8 cellular contexts compared by ENCODE assay signal in genomic region chr15:76056931-76057330, GRCh38. TPM values are rescaled to one million over a fixed set of nuclear protein-coding genes. Genes with fewer than 3 reads are reported as not detected.
DNase-seq lines count a peak whose midpoint lies in the region; ATAC-seq and TF ChIP-seq lines count a peak whose summit lies in the region.

No MANE protein-coding gene starts in this region.

- no peaks in the 10 kb centered on the region for H3K36me3 Mint-ChIP-seq in progenitor cell of endocrine pancreas (ENCODE audit: insufficient read depth)

- no peak overlapping the region for H3K4me3 Mint-ChIP-seq in progenitor cell of endocrine pancreas (ENCODE audit: low read depth)

- no peaks in the 10 kb centered on the region for H3K36me3 ChIP-seq in osteoblast (ENCODE audit: insufficient read depth, low read length)

- peak overlapping the region; percentile 80 for H2AFZ ChIP-seq in osteoblast (ENCODE audit: low read length)

- peak overlapping the region; percentile 85 for H3K4me2 ChIP-seq in osteoblast (ENCODE audit: insufficient read depth, low read length)

- no peaks in the 10 kb centered on the region for H4K20me1 ChIP-seq in osteoblast (ENCODE audit: insufficient read depth, low read length)

- H3K27me3 ChIP-seq in osteoblast (ENCODE audit: insufficient read depth, low read length) = peaks cover 38% of the 10 kb centered on the region

- H3K4me3 ChIP-seq in osteoblast (ENCODE audit: insufficient read depth, low read length) = peak overlapping the region; percentile 62

- peaks cover 9% of the 10 kb centered on the region for H3K4me1 Mint-ChIP-seq in progenitor cell of endocrine pancreas (ENCODE audit: low read depth)

- no peaks in the 10 kb centered on the region for H3K79me2 ChIP-seq in osteoblast (ENCODE audit: insufficient read depth, low read length)

- H3K9me3 Mint-ChIP-seq in progenitor cell of endocrine pancreas (ENCODE audit: low read depth) = no peaks in the 10 kb centered on the region

- peaks cover 9% of the 10 kb centered on the region for H3K4me1 ChIP-seq in osteoblast (ENCODE audit: insufficient read depth, low read length)

- DNase-seq in OCI-M1 (lab: John Stamatoyannopoulos, UW) = peak; percentile 18
- no peak for DNase-seq in osteoblast (ENCODE audit: insufficient read length, low spot score, missing footprints)
- no peak for DNase-seq in stimulated activated CD4-positive, alpha-beta T cell treated with anti-CD3 and anti-CD28 coated beads, Interleukin-4, amount 100 ng/mL, for 1 hour
- DNase-seq in dedifferentiated amniotic fluid mesenchymal stem cell (ENCODE audit: extremely low spot score) = no peak
- no peak for DNase-seq in progenitor cell of endocrine pancreas (ENCODE audit: low spot score, unreplicated experiment)

- no peak overlapping the region for H3K27ac ChIP-seq in osteoblast (ENCODE audit: low read depth, low read length)

- no peaks in the 10 kb centered on the region for H3K9me3 ChIP-seq in osteoblast (ENCODE audit: low read depth, low read length)

- H3K27me3 Mint-ChIP-seq in progenitor cell of endocrine pancreas = peaks cover 28% of the 10 kb centered on the region

- H3K27ac Mint-ChIP-seq in progenitor cell of endocrine pancreas = no peak overlapping the region

- TF ChIP-seq CTCF in osteoblast (IDR thresholded peaks at IDR 0.05; ENCODE audit: extremely low read depth, low read depth, low read length) (no peak), progenitor cell of endocrine pancreas (IDR thresholded peaks at IDR 0.05; ENCODE audit: unreplicated experiment) (no peak)

- ATAC-seq in GM18870 (IDR thresholded peaks at IDR 0.05; ENCODE audit: unreplicated experiment) = peak; percentile 72
- ATAC-seq in HG02938 (IDR thresholded peaks at IDR 0.05; ENCODE audit: unreplicated experiment) = peak; percentile 54
- no peak for ATAC-seq in HG02840 (IDR thresholded peaks at IDR 0.05; ENCODE audit: low FRiP score, unreplicated experiment)

RNA-seq across cellular contexts. Expression of gene TMEM266, which starts 2.9 kb away (rescaled TPM):
- not detected in 2 replicates for total RNA-seq in osteoblast
- 0.50 and 0.82 TPM in 2 replicates for total RNA-seq in progenitor cell of endocrine pancreas

RNA-seq across cellular contexts. Expression of gene NRG4, which starts 44.7 kb away (rescaled TPM):
- total RNA-seq in osteoblast (not detected in 2 replicates), progenitor cell of endocrine pancreas (1.0 and 3.0 TPM in 2 replicates)
